Comparison of ENCODE assay signal across 1 cellular context in the genomic region with DNA sequence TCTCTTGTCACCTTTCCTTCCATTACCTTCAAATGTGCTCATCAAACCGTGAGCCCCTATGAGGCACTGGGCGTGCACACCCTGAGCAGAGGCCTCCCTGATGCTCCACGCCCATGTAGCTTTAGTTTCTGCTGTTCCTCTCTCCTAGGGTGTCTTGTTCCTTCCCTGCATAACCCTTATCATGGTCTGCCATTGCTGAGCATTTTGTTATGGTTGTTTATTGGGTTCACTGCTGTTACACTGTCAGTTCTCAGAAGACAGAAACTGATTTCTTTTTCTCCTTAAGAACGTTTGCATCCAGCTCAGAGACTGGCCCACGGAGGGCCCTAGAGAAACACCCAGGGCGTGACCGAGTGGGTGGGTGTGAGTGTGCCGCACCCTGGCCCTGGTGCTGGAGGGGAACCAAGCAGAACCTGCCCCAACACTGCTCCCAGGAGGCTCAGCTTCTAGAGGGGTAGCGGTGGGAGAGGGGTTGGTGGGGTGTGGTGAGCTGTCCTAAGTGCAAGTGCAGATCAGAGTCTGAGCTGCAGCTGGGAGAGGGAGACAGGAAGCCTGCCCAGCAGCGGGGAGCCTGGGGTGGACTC.
A peak's percentile ranks its signal among the peaks of the same experiment; 100 is the strongest.
TF ChIP-seq lines count a peak whose summit lies in the region.

No MANE protein-coding gene starts in this region.

TF ChIP-seq in HEK293, 187 proteins besides CTCF, POLR2A, EP300 and RAD21 (continued from another document):
- TF ChIP-seq, protein P1, sequence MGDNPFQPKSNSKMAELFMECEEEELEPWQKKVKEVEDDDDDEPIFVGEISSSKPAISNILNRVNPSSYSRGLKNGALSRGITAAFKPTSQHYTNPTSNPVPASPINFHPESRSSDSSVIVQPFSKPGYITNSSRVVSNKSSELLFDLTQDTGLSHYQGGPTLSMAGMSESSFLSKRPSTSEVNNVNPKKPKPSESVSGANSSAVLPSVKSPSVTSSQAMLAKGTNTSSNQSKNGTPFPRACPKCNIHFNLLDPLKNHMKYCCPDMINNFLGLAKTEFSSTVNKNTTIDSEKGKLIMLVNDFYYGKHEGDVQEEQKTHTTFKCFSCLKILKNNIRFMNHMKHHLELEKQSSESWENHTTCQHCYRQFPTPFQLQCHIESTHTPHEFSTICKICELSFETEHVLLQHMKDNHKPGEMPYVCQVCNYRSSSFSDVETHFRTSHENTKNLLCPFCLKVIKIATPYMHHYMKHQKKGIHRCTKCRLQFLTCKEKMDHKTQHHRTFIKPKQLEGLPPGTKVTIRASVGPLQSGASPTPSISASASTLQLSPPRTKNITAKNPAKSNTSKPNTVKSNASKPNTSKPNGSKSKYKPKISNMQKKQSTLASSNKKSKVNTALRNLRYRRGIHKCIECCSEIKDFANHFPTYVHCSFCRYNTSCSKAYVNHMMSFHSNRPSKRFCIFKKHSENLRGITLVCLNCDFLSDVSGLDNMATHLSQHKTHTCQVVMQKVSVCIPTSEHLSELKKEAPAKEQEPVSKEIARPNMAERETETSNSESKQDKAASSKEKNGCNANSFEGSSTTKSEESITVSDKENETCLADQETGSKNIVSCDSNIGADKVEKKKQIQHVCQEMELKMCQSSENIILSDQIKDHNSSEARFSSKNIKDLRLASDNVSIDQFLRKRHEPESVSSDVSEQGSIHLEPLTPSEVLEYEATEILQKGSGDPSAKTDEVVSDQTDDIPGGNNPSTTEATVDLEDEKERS (tag by site-specific recombination; IDR thresholded peaks at IDR 0.05), result no peak
- TF ChIP-seq ZNF660 (tag by site-specific recombination; IDR thresholded peaks at IDR 0.05) (no peak), GLI4 (tag by site-specific recombination; IDR thresholded peaks at IDR 0.05) (no peak), ZNF624 (tag by site-specific recombination; IDR thresholded peaks at IDR 0.05) (no peak), ZNF423 (tag by site-specific recombination; IDR thresholded peaks at IDR 0.05) (no peak), ZNF621 (tag by site-specific recombination; IDR thresholded peaks at IDR 0.05) (no peak)
- TF ChIP-seq, protein P2, sequence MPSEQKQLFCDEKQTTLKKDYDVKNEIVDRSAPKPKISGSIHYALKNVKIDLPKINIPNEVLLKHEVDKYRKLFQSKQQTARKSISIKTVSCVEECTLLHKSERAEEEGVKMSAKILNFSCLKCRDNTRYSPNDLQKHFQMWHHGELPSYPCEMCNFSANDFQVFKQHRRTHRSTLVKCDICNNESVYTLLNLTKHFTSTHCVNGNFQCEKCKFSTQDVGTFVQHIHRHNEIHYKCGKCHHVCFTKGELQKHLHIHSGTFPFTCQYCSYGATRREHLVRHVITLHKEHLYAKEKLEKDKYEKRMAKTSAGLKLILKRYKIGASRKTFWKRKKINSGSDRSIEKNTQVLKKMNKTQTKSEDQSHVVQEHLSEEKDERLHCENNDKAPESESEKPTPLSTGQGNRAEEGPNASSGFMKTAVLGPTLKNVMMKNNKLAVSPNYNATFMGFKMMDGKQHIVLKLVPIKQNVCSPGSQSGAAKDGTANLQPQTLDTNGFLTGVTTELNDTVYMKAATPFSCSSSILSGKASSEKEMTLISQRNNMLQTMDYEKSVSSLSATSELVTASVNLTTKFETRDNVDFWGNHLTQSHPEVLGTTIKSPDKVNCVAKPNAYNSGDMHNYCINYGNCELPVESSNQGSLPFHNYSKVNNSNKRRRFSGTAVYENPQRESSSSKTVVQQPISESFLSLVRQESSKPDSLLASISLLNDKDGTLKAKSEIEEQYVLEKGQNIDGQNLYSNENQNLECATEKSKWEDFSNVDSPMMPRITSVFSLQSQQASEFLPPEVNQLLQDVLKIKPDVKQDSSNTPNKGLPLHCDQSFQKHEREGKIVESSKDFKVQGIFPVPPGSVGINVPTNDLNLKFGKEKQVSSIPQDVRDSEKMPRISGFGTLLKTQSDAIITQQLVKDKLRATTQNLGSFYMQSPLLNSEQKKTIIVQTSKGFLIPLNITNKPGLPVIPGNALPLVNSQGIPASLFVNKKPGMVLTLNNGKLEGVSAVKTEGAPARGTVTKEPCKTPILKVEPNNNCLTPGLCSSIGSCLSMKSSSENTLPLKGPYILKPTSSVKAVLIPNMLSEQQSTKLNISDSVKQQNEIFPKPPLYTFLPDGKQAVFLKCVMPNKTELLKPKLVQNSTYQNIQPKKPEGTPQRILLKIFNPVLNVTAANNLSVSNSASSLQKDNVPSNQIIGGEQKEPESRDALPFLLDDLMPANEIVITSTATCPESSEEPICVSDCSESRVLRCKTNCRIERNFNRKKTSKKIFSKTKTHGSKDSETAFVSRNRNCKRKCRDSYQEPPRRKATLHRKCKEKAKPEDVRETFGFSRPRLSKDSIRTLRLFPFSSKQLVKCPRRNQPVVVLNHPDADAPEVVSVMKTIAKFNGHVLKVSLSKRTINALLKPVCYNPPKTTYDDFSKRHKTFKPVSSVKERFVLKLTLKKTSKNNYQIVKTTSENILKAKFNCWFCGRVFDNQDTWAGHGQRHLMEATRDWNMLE (tag by site-specific recombination; conservative IDR thresholded peaks at IDR 0.05; ENCODE audit: low read depth), result no peak
- TF ChIP-seq, protein P3, sequence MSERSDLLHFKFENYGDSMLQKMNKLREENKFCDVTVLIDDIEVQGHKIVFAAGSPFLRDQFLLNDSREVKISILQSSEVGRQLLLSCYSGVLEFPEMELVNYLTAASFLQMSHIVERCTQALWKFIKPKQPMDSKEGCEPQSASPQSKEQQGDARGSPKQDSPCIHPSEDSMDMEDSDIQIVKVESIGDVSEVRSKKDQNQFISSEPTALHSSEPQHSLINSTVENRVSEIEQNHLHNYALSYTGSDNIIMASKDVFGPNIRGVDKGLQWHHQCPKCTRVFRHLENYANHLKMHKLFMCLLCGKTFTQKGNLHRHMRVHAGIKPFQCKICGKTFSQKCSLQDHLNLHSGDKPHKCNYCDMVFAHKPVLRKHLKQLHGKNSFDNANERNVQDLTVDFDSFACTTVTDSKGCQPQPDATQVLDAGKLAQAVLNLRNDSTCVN (tag by site-specific recombination; optimal IDR thresholded peaks at IDR 0.05), result peak; percentile 10
